Comparison of ENCODE assay signal across 1 cellular context in genomic region chr13:26186141-26186870, GRCh38.
TF ChIP-seq lines count a peak whose summit lies in the region.

No MANE protein-coding gene starts in this region.

TF ChIP-seq in H1, 55 proteins besides CTCF, POLR2A, EP300 and RAD21:
- TF ChIP-seq SRF (IDR thresholded peaks at IDR 0.05; ENCODE audit: low read depth, low read length) (no peak), KDM5A (IDR thresholded peaks at IDR 0.05; ENCODE audit: low read length) (peak; percentile 47; the same call in 1 of the 2 replicates), E2F6 (IDR thresholded peaks at IDR 0.05) (peak; percentile 97), ASH2L (IDR thresholded peaks at IDR 0.05; ENCODE audit: low read length) (peak; percentile 56), SIN3A (conservative IDR thresholded peaks at IDR 0.05 in 1 of 2, IDR thresholded peaks at IDR 0.05 in 1 of 2; ENCODE audit: low read depth in 1 of 2, low read length in 2 of 2) (peak in 1 of 2 experiments; percentile 55; a peak in 1 of 4 replicates), RBBP5 (IDR thresholded peaks at IDR 0.05; ENCODE audit: borderline replicate concordance, low read depth, low read length) (peak; percentile 48; the same call in 1 of the 2 replicates), KDM4A (IDR thresholded peaks at IDR 0.05; ENCODE audit: low read depth, low read length, severe bottlenecking) (peak; percentile 85), TAF7 (optimal IDR thresholded peaks at IDR 0.05; ENCODE audit: borderline replicate concordance, low read depth, low read length) (peak; percentile 41), USF2 (IDR thresholded peaks at IDR 0.05; ENCODE audit: low read length) (peak; percentile 69), YY1 (IDR thresholded peaks at IDR 0.05; ENCODE audit: low read depth, low read length) (no peak), CBX8 (IDR thresholded peaks at IDR 0.05; ENCODE audit: borderline replicate concordance, low read depth, low read length) (no peak), MAX (IDR thresholded peaks at IDR 0.05) (peak; percentile 96), PHF8 (conservative IDR thresholded peaks at IDR 0.05; ENCODE audit: low read depth, low read length) (peak; percentile 43; the same call in 1 of the 2 replicates)
